8 cellular contexts compared by ENCODE assay signal in the genomic region with DNA sequence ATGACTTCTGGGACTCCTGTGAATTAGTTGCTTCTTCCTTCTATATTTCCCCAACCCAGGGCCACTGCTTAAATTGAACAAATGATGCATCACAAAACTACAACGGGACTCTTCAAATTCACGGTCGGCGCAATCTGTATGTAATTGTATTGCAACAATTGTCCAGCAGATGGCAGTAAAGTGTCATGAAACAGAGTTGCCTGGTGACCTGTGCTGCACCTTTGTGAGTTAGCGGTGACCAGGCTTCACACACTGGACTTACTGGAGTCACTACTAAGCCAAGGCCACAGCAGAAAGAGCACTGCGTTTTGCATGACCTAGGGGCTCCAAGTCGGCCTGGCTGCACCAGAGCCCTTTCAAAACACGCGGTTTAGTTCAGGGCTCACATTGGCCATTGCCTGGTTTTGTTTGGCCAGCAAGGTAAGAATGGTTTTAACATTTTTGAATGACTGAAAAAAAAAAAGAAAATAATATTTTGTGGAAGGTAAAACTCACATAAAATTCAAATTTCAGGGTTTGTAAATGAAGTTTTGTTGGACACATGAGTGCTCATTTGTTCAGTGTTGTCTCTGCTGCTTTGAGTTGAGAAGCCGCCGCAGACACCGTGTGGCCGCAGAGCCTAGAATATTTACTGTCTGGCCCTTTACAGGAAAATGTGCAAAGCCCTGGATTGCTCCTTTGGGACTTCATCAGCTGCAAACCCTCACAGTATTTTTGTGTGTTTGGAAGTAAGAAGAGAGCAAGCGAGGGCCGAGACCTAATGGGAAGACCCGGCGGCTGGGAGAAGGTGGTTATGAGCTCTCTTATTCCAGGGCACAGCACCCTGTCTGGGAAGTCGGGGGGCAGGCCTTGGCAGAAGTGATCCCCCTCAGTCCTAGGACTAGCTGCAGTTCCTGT. TPM values are rescaled to one million over a fixed set of nuclear protein-coding genes. Genes with fewer than 3 reads are reported as not detected.
DNase-seq lines count a peak whose midpoint lies in the region; ATAC-seq and TF ChIP-seq lines count a peak whose summit lies in the region.

No MANE protein-coding gene starts in this region.

- TF ChIP-seq POLR2A in adrenal gland (IDR thresholded peaks at IDR 0.05) (no peak), heart left ventricle (IDR thresholded peaks at IDR 0.05) (no peak)

- H3K27ac ChIP-seq in PC-9 (no peak overlapping the region), adrenal gland (no peak overlapping the region), heart left ventricle (no peak overlapping the region)

- peak; percentile 65 for ATAC-seq in GM18498 (IDR thresholded peaks at IDR 0.05; ENCODE audit: unreplicated experiment)
- ATAC-seq in HG03521 (IDR thresholded peaks at IDR 0.05; ENCODE audit: unreplicated experiment): peak; percentile 56
- peak; percentile 67 to 76 (median 69) for ATAC-seq in heart left ventricle
- no peak for ATAC-seq in GM18520 (IDR thresholded peaks at IDR 0.05; ENCODE audit: unreplicated experiment)

- H3K36me3 ChIP-seq in PC-9 (ENCODE audit: low read depth): no peaks in the 10 kb centered on the region
- no peaks in the 10 kb centered on the region for H3K36me3 ChIP-seq in adrenal gland (replicated peaks in 1 of 2)
- no peaks in the 10 kb centered on the region for H3K36me3 ChIP-seq in heart left ventricle

- DNase-seq in AG08396 (ENCODE audit: low spot score): peak; percentile 85
- DNase-seq in PC-9: peak; percentile 40 to 61
- DNase-seq in adrenal gland: peak; percentile 45 to 75 (median 61)
- DNase-seq in heart left ventricle: peak in 3 of 5 donors; percentile 52 to 64 (median 52)
- DNase-seq in putamen (ENCODE audit: low spot score): peak; percentile 39

- H3K4me3 ChIP-seq in PC-9: no peak overlapping the region
- no peak overlapping the region for H3K4me3 ChIP-seq in adrenal gland
- H3K4me3 ChIP-seq in heart left ventricle: no peak overlapping the region

- BruUV-seq in PC-9 (replicated peaks; lab: Mats Ljungman, UMichigan): no TSS peak

- POLR2A ChIA-PET in PC-9 (lab: Charles Lee; ENCODE audit: unreplicated experiment): no interaction called here

- intact Hi-C loops in PC-9 (cut with micrococcal nuclease; ENCODE audit: unreplicated experiment): loop anchor here (1.0 kb wide), 3 partner anchors 639 to 1192 kb away; no protein-coding TSS in a partner anchor
- intact Hi-C loops in adrenal gland (cut with DNase I): loop anchor here (2.0 to 5.0 kb wide), 4 partner anchors 640 to 1190 kb away; a partner anchor contains a TSS
- intact Hi-C loops in heart left ventricle (cut with DNase I): loop anchor here (1.0 to 10.0 kb wide), 12 partner anchors 640 to 1323 kb away; a partner anchor contains a TSS

- no peak overlapping the region for H3K4me2 ChIP-seq in PC-9

- H2AFZ ChIP-seq in PC-9: no peak overlapping the region

- H3F3A ChIP-seq in PC-9 (ENCODE audit: insufficient read depth, low read depth): no peaks in the 10 kb centered on the region

- H3K27me3 ChIP-seq in PC-9 (ENCODE audit: insufficient read depth, low read depth) (peaks cover 90% of the 10 kb centered on the region), adrenal gland (peaks cover 16% of the 10 kb centered on the region), heart left ventricle (peaks cover 0 to 17% (median 11%) of the 10 kb centered on the region in 9 donors)

- CTCF ChIA-PET in PC-9 (lab: Charles Lee): no interaction called here

- no peaks in the 10 kb centered on the region for H4K20me1 ChIP-seq in PC-9 (ENCODE audit: insufficient read depth)

- no peaks in the 10 kb centered on the region for H3K9me2 ChIP-seq in PC-9 (ENCODE audit: insufficient read depth)

- H3K9me3 ChIP-seq in PC-9 (ENCODE audit: insufficient read depth, low read depth): no peaks in the 10 kb centered on the region
- H3K9me3 ChIP-seq in adrenal gland (replicated peaks in 1 of 3): no peaks in the 10 kb centered on the region
- peaks cover 0 to 8% (median 0%) of the 10 kb centered on the region in 12 donors for H3K9me3 ChIP-seq in heart left ventricle

- TF ChIP-seq CTCF in PC-9 (conservative IDR thresholded peaks at IDR 0.05) (peak; percentile 93), adrenal gland (IDR thresholded peaks at IDR 0.05) (peak; percentile 77 to 92 (median 84)), heart left ventricle (IDR thresholded peaks at IDR 0.05) (peak; percentile 71 to 89 (median 80))

- no peaks in the 10 kb centered on the region for H3K79me2 ChIP-seq in PC-9 (ENCODE audit: low read depth)

- no peaks in the 10 kb centered on the region for H3K4me1 ChIP-seq in PC-9 (replicated peaks; ENCODE audit: insufficient read depth)
- H3K4me1 ChIP-seq in adrenal gland (replicated peaks in 1 of 2): peaks cover 0 to 3% of the 10 kb centered on the region in 2 donors
- H3K4me1 ChIP-seq in heart left ventricle: peaks cover 0 to 20% (median 8%) of the 10 kb centered on the region in 12 donors

- 43 to 51% (median 49%) methylated on average over 16 to 18 of the region's 18 CpGs for WGBS in adrenal gland, 4 donors
- WGBS in heart left ventricle, 4 donors: 44 to 50% (median 48%) methylated on average over 17 to 18 of the region's 18 CpGs

RNA-seq across cellular contexts. Expression of a gene that starts 23.2 kb away (rescaled TPM):
- 9.8 and 16.8 TPM in 2 replicates for total RNA-seq in PC-9 (2021)
- total RNA-seq in adrenal gland: 10 to 100 TPM; 18.0 to 47.4 (median 39.1) TPM
- 10 to 100 TPM; 38.3 to 77.8 (median 67.5) TPM for polyA plus RNA-seq in adrenal gland
- 10 to 100 TPM; 32.8 to 61.7 (median 42.4) TPM for total RNA-seq in heart left ventricle
- polyA plus RNA-seq in heart left ventricle: 10 to 100 TPM; 39.4 to 78.2 TPM
